ENCODE assay signal across 26 cellular contexts in the genomic region with DNA sequence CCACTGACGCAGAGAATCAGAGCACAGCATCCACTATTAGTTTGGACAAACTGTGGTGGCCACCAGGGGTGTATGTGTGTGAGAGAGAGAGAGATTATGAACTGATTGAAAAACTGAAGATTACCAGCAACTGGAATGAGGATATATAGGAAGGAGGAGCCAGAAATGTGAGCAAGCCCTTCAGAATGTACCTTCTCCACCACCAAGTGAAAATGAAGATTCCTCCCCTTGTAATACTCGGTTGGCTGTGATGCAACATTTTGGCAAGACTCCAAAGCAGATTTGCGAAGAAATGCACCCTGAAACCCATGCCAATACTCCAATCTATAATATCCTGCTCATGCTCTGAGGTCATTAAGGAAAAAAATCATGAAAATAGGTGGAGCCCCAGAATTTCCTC.
A peak's percentile ranks its signal among the peaks of the same experiment; 100 is the strongest.
DNase-seq lines count a peak whose midpoint lies in the region; ATAC-seq and TF ChIP-seq lines count a peak whose summit lies in the region.
"Had no signal": no experiment of that assay in that cellular context is flagged by ENCODE, and none has a peak within 500 bp of the region (broad histone marks: within the 10 kb centered on the region; RNA-seq: fewer than 3 reads in every experiment).

No MANE protein-coding gene starts in this region.

- POLR2A ChIA-PET in RWPE1 (lab: Yijun Ruan, JAX; ENCODE audit: low non-redundant PET) = no interaction called here

- H3K4ac ChIP-seq in trophoblast cell (ENCODE audit: low read depth, low read length) = no peak overlapping the region

- H2BK5ac ChIP-seq in trophoblast cell (ENCODE audit: low read depth, low read length, poor library complexity) = no peak overlapping the region

- peak overlapping the region; percentile 28 for H4K91ac ChIP-seq in trophoblast cell (ENCODE audit: low read depth, low read length)

- no peak overlapping the region for H3K27ac ChIP-seq in RWPE1
- H3K27ac ChIP-seq in fibroblast of lung (ENCODE audit: insufficient read depth, low read length) = no peak overlapping the region
- H3K27ac ChIP-seq in trophoblast cell (ENCODE audit: low read depth, low read length) = no peak overlapping the region
- H3K27ac ChIP-seq: KMS-11, pancreas, thoracic aorta had no signal

- peak; percentile 80 for DNase-seq in EL
- peak; percentile 63 for DNase-seq in RWPE1 (ENCODE audit: low spot score)
- peak; percentile 19 to 56 for DNase-seq in fibroblast of lung (ENCODE audit: low read depth in 2 of 2)
- DNase-seq in trophoblast cell = no peak
- DNase-seq in NCI-H1436 treated with DMSO at 0.1 percent for 48 hours (lab: John Stamatoyannopoulos, UW) = no peak
- DNase-seq in COLO829 (ENCODE audit: low spot score) = no peak
- DNase-seq in SKM-1 (lab: John Stamatoyannopoulos, UW; ENCODE audit: unreplicated experiment) = no peak
- no peak for DNase-seq in effector memory CD8-positive, alpha-beta T cell
- DNase-seq: activated CD4-positive, alpha-beta memory T cell treated with anti-CD3 and anti-CD28 coated beads for 36 hours; activated CD4-positive, CD25-positive, alpha-beta regulatory T cell; activated gamma-delta T cell; activated T-cell treated with anti-CD3 and anti-CD28 coated beads for 4 hours; AML-193; CD8-positive, alpha-beta memory T cell; effector memory CD4-positive, alpha-beta T cell; mesenchymal stem cell; naive B cell; NCI-H1105; NCI-H2081 treated with DMSO at 0.1 percent for 48 hours; pancreas; SK-N-SH had no signal

- ATAC-seq in effector memory CD8-positive, alpha-beta T cell (replicated peaks) = no peak
- ATAC-seq: GM23338, pancreas, sciatic nerve had no signal

- H3K36me3 ChIP-seq in fibroblast of lung (ENCODE audit: control insufficient read depth, insufficient read depth, low read length) = no peaks in the 10 kb centered on the region
- no peaks in the 10 kb centered on the region for H3K36me3 ChIP-seq in trophoblast cell (ENCODE audit: control insufficient read depth in 1 of 2, insufficient read depth in 2 of 2, low read length in 2 of 2)
- H3K36me3 ChIP-seq: pancreas, thoracic aorta had no signal

- H2BK12ac ChIP-seq in trophoblast cell (ENCODE audit: low read length) = no peak overlapping the region

- H3K4me1 ChIP-seq in fibroblast of lung (ENCODE audit: control insufficient read depth, extremely low read depth, insufficient read depth, low read length) (no peaks in the 10 kb centered on the region), trophoblast cell (ENCODE audit: control insufficient read depth in 1 of 2, insufficient read depth in 2 of 2, low read length in 2 of 2) (peaks cover 4 to 9% of the 10 kb centered on the region in 2 experiments)
- H3K4me1 ChIP-seq: pancreas had no signal

- no peak overlapping the region for H2AK5ac ChIP-seq in trophoblast cell (ENCODE audit: low read length)

- no peaks in the 10 kb centered on the region for H3K4me1 Mint-ChIP-seq in effector memory CD8-positive, alpha-beta T cell (ENCODE audit: low read depth in 2 of 2)
- H3K4me1 Mint-ChIP-seq: CD8-positive, alpha-beta memory T cell; GM23338 had no signal

- TF ChIP-seq CTCF in RWPE1 (conservative IDR thresholded peaks at IDR 0.05; ENCODE audit: low read depth) (no peak), fibroblast of lung (conservative IDR thresholded peaks at IDR 0.05 in 1 of 2, IDR thresholded peaks at IDR 0.05 in 1 of 2; ENCODE audit: low read depth in 1 of 2, low read length in 2 of 2) (no peak)

- no peak overlapping the region for H3K9ac ChIP-seq in fibroblast of lung (ENCODE audit: insufficient read depth, low read length)
- no peak overlapping the region for H3K9ac ChIP-seq in trophoblast cell (ENCODE audit: low read length)
- H3K9ac ChIP-seq: KMS-11, SK-N-SH had no signal

- H3K9me3 Mint-ChIP-seq in effector memory CD8-positive, alpha-beta T cell = peaks cover 2 to 6% of the 10 kb centered on the region in 2 donors
- H3K9me3 Mint-ChIP-seq: activated CD4-positive, alpha-beta memory T cell treated with anti-CD3 and anti-CD28 coated beads for 36 hours; GM23338; naive B cell; T-helper 2 cell treated with Interferon-gamma antibody and Interleukin-4, amounts not matched to agents 5 μg/mL and 100 μg/mL, for 36 hours had no signal

- WGBS in trophoblast cell (ENCODE audit: extremely low coverage, insufficient coverage, insufficient read length) = no CpG with 5 or more reads among the region's 3 CpGs

- H3K4me3 ChIP-seq in fibroblast of lung (replicated peaks in 1 of 4; ENCODE audit: control extremely low read depth in 1 of 4, insufficient read depth in 1 of 4, low read depth in 3 of 4, low read length in 4 of 4) (no peak overlapping the region), trophoblast cell (ENCODE audit: low read depth, low read length) (no peak overlapping the region)
- H3K4me3 ChIP-seq: GM23338, pancreas, thoracic aorta had no signal

- H2AFZ ChIP-seq in fibroblast of lung (ENCODE audit: low read length) = no peak overlapping the region
- H2AFZ ChIP-seq in trophoblast cell (ENCODE audit: insufficient read depth, low read length, poor library complexity) = no peak overlapping the region
- H2AFZ ChIP-seq: GM23338 had no signal

- H3K27me3 Mint-ChIP-seq in effector memory CD8-positive, alpha-beta T cell = no peaks in the 10 kb centered on the region
- H3K27me3 Mint-ChIP-seq: activated CD4-positive, alpha-beta memory T cell treated with anti-CD3 and anti-CD28 coated beads for 36 hours; naive B cell had no signal

- H3K4me3 Mint-ChIP-seq in effector memory CD8-positive, alpha-beta T cell = no peak overlapping the region
- H3K4me3 Mint-ChIP-seq: activated CD4-positive, alpha-beta memory T cell treated with anti-CD3 and anti-CD28 coated beads for 36 hours; GM23338; naive B cell; T-helper 2 cell treated with Interferon-gamma antibody and Interleukin-4, amounts not matched to agents 5 μg/mL and 100 μg/mL, for 36 hours had no signal

- H3K27ac Mint-ChIP-seq in effector memory CD8-positive, alpha-beta T cell = no peak overlapping the region
- H3K27ac Mint-ChIP-seq: activated CD4-positive, alpha-beta memory T cell treated with anti-CD3 and anti-CD28 coated beads for 36 hours; CD8-positive, alpha-beta memory T cell; GM23338; naive B cell; T-helper 2 cell treated with Interferon-gamma antibody and Interleukin-4, amounts not matched to agents 5 μg/mL and 100 μg/mL, for 36 hours had no signal

- no peaks in the 10 kb centered on the region for H3K27me3 ChIP-seq in fibroblast of lung (ENCODE audit: control insufficient read depth, insufficient read depth, low read length)
- H3K27me3 ChIP-seq in trophoblast cell (ENCODE audit: insufficient read depth, low read length) = no peaks in the 10 kb centered on the region
- H3K27me3 ChIP-seq: pancreas had no signal

- no peak overlapping the region for H3K23ac ChIP-seq in trophoblast cell (ENCODE audit: low read length)

- no peak overlapping the region for H3K14ac ChIP-seq in trophoblast cell (ENCODE audit: low read length)

- H4K8ac ChIP-seq in trophoblast cell (ENCODE audit: low read depth, low read length) = no peak overlapping the region

- H3K9me3 ChIP-seq in fibroblast of lung (ENCODE audit: control insufficient read depth, insufficient read depth, low read depth, low read length) = no peaks in the 10 kb centered on the region
- no peaks in the 10 kb centered on the region for H3K9me3 ChIP-seq in trophoblast cell (ENCODE audit: insufficient read depth, low read depth, low read length)
- H3K9me3 ChIP-seq: pancreas, SK-N-SH, thoracic aorta had no signal

- H3K36me3 Mint-ChIP-seq in effector memory CD8-positive, alpha-beta T cell (ENCODE audit: insufficient read depth) = no peaks in the 10 kb centered on the region
- H3K36me3 Mint-ChIP-seq: activated CD4-positive, alpha-beta memory T cell treated with anti-CD3 and anti-CD28 coated beads for 36 hours; CD8-positive, alpha-beta memory T cell; naive B cell had no signal

- no peak overlapping the region for H4K12ac ChIP-seq in trophoblast cell (ENCODE audit: low read depth, low read length)

- H2BK120ac ChIP-seq in trophoblast cell (ENCODE audit: insufficient read depth, low read length, poor library complexity) = no peak overlapping the region

- H3K79me2 ChIP-seq in fibroblast of lung (ENCODE audit: control insufficient read depth, insufficient read depth, low read length) (no peaks in the 10 kb centered on the region), trophoblast cell (ENCODE audit: control insufficient read depth, insufficient read depth, low read length, poor library complexity) (no peaks in the 10 kb centered on the region)

- no peak overlapping the region for H3K4me2 ChIP-seq in fibroblast of lung (ENCODE audit: extremely low read depth, insufficient read depth, low read length)
- no peak overlapping the region for H3K4me2 ChIP-seq in trophoblast cell (ENCODE audit: low read length)
- H3K4me2 ChIP-seq: GM23338, KMS-11, SK-N-SH had no signal

- no peak overlapping the region for H3K18ac ChIP-seq in trophoblast cell (ENCODE audit: low read length)

- CTCF ChIA-PET in RWPE1 (lab: Yijun Ruan, JAX) = interaction anchor here (1.0 kb wide), 1 partner anchor 65 kb away, joined by 4 read pairs; no protein-coding TSS in a partner anchor

- H4K20me1 ChIP-seq in fibroblast of lung (ENCODE audit: control insufficient read depth, extremely low read depth, insufficient read depth, low read length) = no peaks in the 10 kb centered on the region

- no peaks in the 10 kb centered on the region for H3K79me1 ChIP-seq in trophoblast cell (ENCODE audit: low read length)

Comparison
In these comparisons a context has a peak if more than half of its experiments do, and no peak if none do; other contexts are left out.
1. DNase-seq: peak in EL (single experiment), RWPE1 (single experiment) and fibroblast of lung (2 of 2); none in trophoblast cell (0 of 2), NCI-H1436 treated with DMSO at 0.1 percent for 48 hours (single experiment), COLO829 (single experiment), SKM-1 (single experiment) and effector memory CD8-positive, alpha-beta T cell (0 of 3).